Comparison of ENCODE assay signal across 8 cellular contexts in genomic region chr2:201116115-201116958, GRCh38. TPM values are rescaled to one million over a fixed set of nuclear protein-coding genes. Genes with fewer than 3 reads are reported as not detected.
DNase-seq lines count a peak whose midpoint lies in the region; ATAC-seq and TF ChIP-seq lines count a peak whose summit lies in the region.

Gene CFLAR (plus strand): TSS chr2:201116164. CDS start chr2:201129866, 13,702 bp downstream.

- WGBS in lower leg skin, 2 donors: 0% methylated on average over 41 to 75 of the region's 75 CpGs

- intact Hi-C loops in lower leg skin (cut with DNase I; ENCODE audit: low total_unique reads): no loop called here

- TF ChIP-seq POLR2A in lower leg skin (IDR thresholded peaks at IDR 0.05): peak in 1 of 2 donors; percentile 31

- H3K4me3 ChIP-seq in lower leg skin (ENCODE audit: low read depth, poor library complexity, severe bottlenecking): peak within 1 kb of the TSS; percentile 91

- peak; percentile 41 for ATAC-seq in GM18909 (IDR thresholded peaks at IDR 0.05; ENCODE audit: poor library complexity, unreplicated experiment)
- peak; percentile 31 for ATAC-seq in HG03159 (IDR thresholded peaks at IDR 0.05; ENCODE audit: unreplicated experiment)

- DNase-seq in AG08396 (ENCODE audit: low spot score) (peak; percentile 64), NCI-H526 (lab: John Stamatoyannopoulos, UW) (peak; percentile 69 to 79), dermis microvascular lymphatic vessel endothelial cell (ENCODE audit: low read depth in 2 of 2) (peak; percentile 74 to 81), lower leg skin (ENCODE audit: low spot score in 2 of 2) (peak; percentile 78 to 94)
- peak; percentile 61 to 65 for DNase-seq in activated CD4-positive, alpha-beta T cell treated with anti-CD3 and anti-CD28 coated beads, Interleukin-2, amount 50 U/mL, for 4 hours
- DNase-seq in stimulated activated CD4-positive, alpha-beta T cell treated with anti-CD3 and anti-CD28 coated beads, TNF-alpha, amount 100 ng/mL, for 1 hour (ENCODE audit: low read depth in 3 of 3, low spot score in 1 of 3): peak in 2 of 3 donors; percentile 54 to 58

- TF ChIP-seq CTCF in lower leg skin (IDR thresholded peaks at IDR 0.05): no peak

RNA-seq across cellular contexts. Expression of gene CFLAR, which starts in this region (rescaled TPM):
- total RNA-seq in dermis microvascular lymphatic vessel endothelial cell: 86.8 and 95.6 TPM in 2 replicates
- 100 to 1,000 TPM; 136 to 163 (median 147) TPM for total RNA-seq in lower leg skin

Comparison
In these comparisons a context has a peak if more than half of its experiments do, and no peak if none do; other contexts are left out.
1. Peak in every context shown above with its lines: DNase-seq, ATAC-seq and H3K4me3 ChIP-seq.